Comparison of ENCODE assay signal across 8 cellular contexts in genomic region chr5:89396262-89396975, GRCh38.
DNase-seq lines count a peak whose midpoint lies in the region; ATAC-seq, FAIRE-seq and TF ChIP-seq lines count a peak whose summit lies in the region.

No MANE protein-coding gene starts in this region.

- H3K14ac ChIP-seq in H1 (ENCODE audit: insufficient read length) = no peak overlapping the region

- H3K9me3 ChIP-seq in H1 (ENCODE audit: insufficient read depth in 2 of 2, low read depth in 1 of 2, low read length in 1 of 2) (no peaks in the 10 kb centered on the region), sigmoid colon (no peaks in the 10 kb centered on the region)

- no peaks in the 10 kb centered on the region for H3K79me2 ChIP-seq in H1 (ENCODE audit: control insufficient read depth in 1 of 2, insufficient read depth in 2 of 2, low read length in 2 of 2)

- peak in 1 of 2 experiments; percentile 70 for DNase-seq in HL-60 (ENCODE audit: low read depth in 1 of 2, low spot score in 1 of 2)
- DNase-seq in H1 (ENCODE audit: low read depth in 1 of 2, low spot score in 2 of 2) = no peak
- DNase-seq in putamen (ENCODE audit: low spot score) = peak; percentile 50
- no peak for DNase-seq in sigmoid colon
- DNase-seq in GOT3 (lab: John Stamatoyannopoulos, UW) = no peak
- DNase-seq in NCI-H2081 (lab: John Stamatoyannopoulos, UW) = no peak
- DNase-seq in activated CD8-positive, alpha-beta memory T cell treated with anti-CD3 and anti-CD28 coated beads, Interleukin-2, amount 50 U/mL, for 4 hours = no peak

- no peaks in the 10 kb centered on the region for H3K79me1 ChIP-seq in H1 (ENCODE audit: low read depth, low read length)

- TF ChIP-seq EP300 in H1 (IDR thresholded peaks at IDR 0.05; ENCODE audit: borderline replicate concordance in 1 of 2, low read depth in 2 of 2, low read length in 2 of 2) (no peak), sigmoid colon (IDR thresholded peaks at IDR 0.05) (no peak)

- no peak overlapping the region for H4K5ac ChIP-seq in H1 (ENCODE audit: insufficient read length, low read depth, low read length)

- H4K91ac ChIP-seq in H1 (replicated peaks; ENCODE audit: insufficient read length, low read length) = no peak overlapping the region

- no peak for TF ChIP-seq POLR2A in H1 (IDR thresholded peaks at IDR 0.05; ENCODE audit: control extremely low read depth in 1 of 2, low read depth in 2 of 2, low read length in 2 of 2)
- TF ChIP-seq POLR2A in sigmoid colon (IDR thresholded peaks at IDR 0.05) = no peak

- POLR2A ChIA-PET in H1 (lab: Charles Lee; ENCODE audit: partially characterized antibody) = no interaction called here

- H2BK5ac ChIP-seq in H1 (ENCODE audit: low read depth, low read length) = no peak overlapping the region

- H3K36me3 ChIP-seq in H1 (ENCODE audit: control insufficient read depth in 2 of 4, insufficient read depth in 4 of 4, low read length in 3 of 4) = no peaks in the 10 kb centered on the region
- no peaks in the 10 kb centered on the region for H3K36me3 ChIP-seq in sigmoid colon

- no peaks in the 10 kb centered on the region for H3K27me3 ChIP-seq in HL-60 (ENCODE audit: insufficient read depth, poor library complexity, severe bottlenecking)
- H3K27me3 ChIP-seq in H1 (replicated peaks in 1 of 4; ENCODE audit: control insufficient read depth in 3 of 4, extremely low read depth in 1 of 4, insufficient read depth in 3 of 4, low read length in 3 of 4) = no peaks in the 10 kb centered on the region
- no peaks in the 10 kb centered on the region for H3K27me3 ChIP-seq in sigmoid colon

- H3K4me3 ChIP-seq in HL-60 (replicated peaks; ENCODE audit: insufficient read depth, low read length) (no peak overlapping the region), H1 (ENCODE audit: extremely low read depth in 1 of 4, insufficient read depth in 2 of 4, low read depth in 3 of 4, low read length in 4 of 4) (no peak overlapping the region), sigmoid colon (no peak overlapping the region)

- ATAC-seq in GM19463 (IDR thresholded peaks at IDR 0.05; ENCODE audit: unreplicated experiment) = peak; percentile 51

- H2BK20ac ChIP-seq in H1 (ENCODE audit: low read length) = no peak overlapping the region

- H2BK120ac ChIP-seq in H1 (replicated peaks; ENCODE audit: low read depth, low read length) = no peak overlapping the region

- H2BK12ac ChIP-seq in H1 (ENCODE audit: low read depth, low read length) = no peak overlapping the region

- TF ChIP-seq CTCF in HL-60 (IDR thresholded peaks at IDR 0.05; ENCODE audit: insufficient read depth, low read length) = no peak
- no peak for TF ChIP-seq CTCF in H1 (IDR thresholded peaks at IDR 0.05; ENCODE audit: control extremely low read depth in 1 of 3, insufficient read depth in 1 of 3, low read depth in 1 of 3, low read length in 3 of 3)
- no peak for TF ChIP-seq CTCF in sigmoid colon (IDR thresholded peaks at IDR 0.05)

- WGBS in H1 (ENCODE audit: extremely low coverage in 1 of 2, insufficient coverage in 1 of 2, insufficient read length in 1 of 2, insufficient replicate concordance in 2 of 2, low coverage in 1 of 2, low lambda C conversion rate in 2 of 2, missing lambda C conversion rate in 1 of 2), 2 experiments = 72% methylated on average over 2 of the region's 2 CpGs; no CpG with 5 or more reads in 1 of the 2 experiments
- WGBS in sigmoid colon, 2 donors = 17 to 49% methylated on average over 2 of the region's 2 CpGs

- H2AK5ac ChIP-seq in H1 (ENCODE audit: low read depth, low read length) = no peak overlapping the region

- FAIRE-seq in H1 (lab: Jason Lieb, UNC) = no peak

- H3K18ac ChIP-seq in H1 (ENCODE audit: extremely low read depth, low read length) = no peak overlapping the region

- TF ChIP-seq RAD21 in H1 (IDR thresholded peaks at IDR 0.05 in 1 of 2, conservative IDR thresholded peaks at IDR 0.05 in 1 of 2; ENCODE audit: low read depth in 2 of 2, low read length in 2 of 2) = no peak

- no peak overlapping the region for H3K9ac ChIP-seq in H1 (replicated peaks in 1 of 4; ENCODE audit: extremely low read depth in 1 of 4, low read depth in 3 of 4, low read length in 3 of 4)

- CTCF ChIA-PET in H1 (lab: Charles Lee; ENCODE audit: partially characterized antibody) = no interaction called here

- H3K4me2 ChIP-seq in H1 (ENCODE audit: insufficient read depth in 1 of 2, low read depth in 2 of 2, low read length in 2 of 2) = no peak overlapping the region

- peak overlapping the region; percentile 75; the same call in 1 of the 2 replicates for H2AFZ ChIP-seq in H1 (ENCODE audit: low read length)

- no peak overlapping the region for H4K8ac ChIP-seq in H1 (ENCODE audit: extremely low read depth, insufficient read depth, low read length)

- no peak overlapping the region for H3K23ac ChIP-seq in H1 (ENCODE audit: insufficient read length)

- no peak overlapping the region for H3K4ac ChIP-seq in H1 (replicated peaks; ENCODE audit: insufficient read length, low read depth, low read length)

- no peak overlapping the region for H3K56ac ChIP-seq in H1 (replicated peaks; ENCODE audit: insufficient read length, low read depth, low read length)

- no peak overlapping the region for H2BK15ac ChIP-seq in H1 (ENCODE audit: low read length)

- H3K4me1 ChIP-seq in H1 (replicated peaks in 1 of 4; ENCODE audit: control insufficient read depth in 3 of 4, insufficient read depth in 4 of 4, low read length in 3 of 4) (no peaks in the 10 kb centered on the region), sigmoid colon (no peaks in the 10 kb centered on the region)

- H3K27ac ChIP-seq in HL-60 (replicated peaks) (peak overlapping the region; percentile 68), H1 (ENCODE audit: low read depth, low read length) (no peak overlapping the region), sigmoid colon (peak overlapping the region in 1 of 4 donors; percentile 26)

- H4K20me1 ChIP-seq in H1 (replicated peaks in 1 of 2; ENCODE audit: control insufficient read depth in 1 of 2, insufficient read depth in 2 of 2, low read length in 2 of 2) = no peaks in the 10 kb centered on the region

- intact Hi-C loops in sigmoid colon (cut with DNase I) = no loop called here

- H3K23me2 ChIP-seq in H1 (ENCODE audit: low read depth, low read length) = no peaks in the 10 kb centered on the region

TF ChIP-seq in H1, 55 proteins besides CTCF, POLR2A, EP300 and RAD21:
- TF ChIP-seq CREB1 (IDR thresholded peaks at IDR 0.05) = no peak
- no peak for TF ChIP-seq FOSL1 (IDR thresholded peaks at IDR 0.05; ENCODE audit: insufficient read depth, low read depth, low read length)
- no peak for TF ChIP-seq BCL11A (IDR thresholded peaks at IDR 0.05; ENCODE audit: low read depth in 2 of 2, low read length in 2 of 2)
- no peak for TF ChIP-seq CHD1 (IDR thresholded peaks at IDR 0.05; ENCODE audit: low read depth, low read length)
- no peak for TF ChIP-seq TAF7 (optimal IDR thresholded peaks at IDR 0.05; ENCODE audit: borderline replicate concordance, low read depth, low read length)
- no peak for TF ChIP-seq JUN (IDR thresholded peaks at IDR 0.05; ENCODE audit: low read depth, low read length)
- TF ChIP-seq RNF2 (IDR thresholded peaks at IDR 0.05; ENCODE audit: borderline replicate concordance, low read depth, low read length, missing control alignments, poor library complexity, severe bottlenecking) = no peak
- no peak for TF ChIP-seq YY1 (IDR thresholded peaks at IDR 0.05; ENCODE audit: low read depth, low read length)
- no peak for TF ChIP-seq SIRT6 (IDR thresholded peaks at IDR 0.05; ENCODE audit: low read length)
- no peak for TF ChIP-seq KDM4A (IDR thresholded peaks at IDR 0.05; ENCODE audit: low read depth, low read length, severe bottlenecking)
- no peak for TF ChIP-seq CTBP2 (IDR thresholded peaks at IDR 0.05; ENCODE audit: borderline replicate concordance, insufficient read depth, insufficient read length, low read length)
- TF ChIP-seq SRF (IDR thresholded peaks at IDR 0.05; ENCODE audit: low read depth, low read length) = no peak
- TF ChIP-seq USF2 (IDR thresholded peaks at IDR 0.05; ENCODE audit: low read length) = no peak
- TF ChIP-seq CBX5 (IDR thresholded peaks at IDR 0.05; ENCODE audit: low read depth, low read length) = no peak
- no peak for TF ChIP-seq RFX5 (IDR thresholded peaks at IDR 0.05; ENCODE audit: borderline replicate concordance, low read depth, low read length)
- TF ChIP-seq SP4 (IDR thresholded peaks at IDR 0.05; ENCODE audit: low read length) = no peak
- no peak for TF ChIP-seq HDAC6 (IDR thresholded peaks at IDR 0.05; ENCODE audit: low read depth, low read length)
- no peak for TF ChIP-seq PHF8 (conservative IDR thresholded peaks at IDR 0.05; ENCODE audit: low read depth, low read length)
- no peak for TF ChIP-seq E2F6 (IDR thresholded peaks at IDR 0.05)
